In genomic region chr11:101617735-101618332, GRCh38 we compare ENCODE assay signal across 19 cellular contexts. TPM values are rescaled to one million over a fixed set of nuclear protein-coding genes. Genes with fewer than 3 reads are reported as not detected.
DNase-seq lines count a peak whose midpoint lies in the region; TF ChIP-seq lines count a peak whose summit lies in the region.
"Had no signal": no experiment of that assay in that cellular context is flagged by ENCODE, and none has a peak within 500 bp of the region (broad histone marks: within the 10 kb centered on the region; RNA-seq: fewer than 3 reads in every experiment).

No MANE protein-coding gene starts in this region.

- no peak overlapping the region for H3K4me3 Mint-ChIP-seq in endodermal cell
- H3K4me3 Mint-ChIP-seq in chondrocyte (ENCODE audit: unreplicated experiment), result no peak overlapping the region
- H3K4me3 Mint-ChIP-seq in mesothelial cell of epicardium, result no peak overlapping the region
- H3K4me3 Mint-ChIP-seq: activated naive CD4-positive, alpha-beta T cell treated with anti-CD3 and anti-CD28 coated beads, Interleukin-2, amount 50 U/mL, for 24 hours had no signal

- no peaks in the 10 kb centered on the region for H3K79me2 ChIP-seq in mesendoderm (ENCODE audit: control insufficient read depth, insufficient read depth, low read length)

- H2BK15ac ChIP-seq in mesendoderm (replicated peaks; ENCODE audit: low read depth), result no peak overlapping the region

- no peak overlapping the region for H4K8ac ChIP-seq in mesendoderm (ENCODE audit: low read depth, low read length)

- no peaks in the 10 kb centered on the region for H3K9me3 Mint-ChIP-seq in endodermal cell
- no peaks in the 10 kb centered on the region for H3K9me3 Mint-ChIP-seq in chondrocyte (ENCODE audit: low read depth)
- no peaks in the 10 kb centered on the region for H3K9me3 Mint-ChIP-seq in mesothelial cell of epicardium
- H3K9me3 Mint-ChIP-seq: activated naive CD4-positive, alpha-beta T cell treated with anti-CD3 and anti-CD28 coated beads, Interleukin-2, amount 50 U/mL, for 24 hours had no signal

- peak; percentile 6 for DNase-seq in AG08395 (ENCODE audit: low spot score)
- DNase-seq in LHCN-M2 (ENCODE audit: low read depth), result peak; percentile 10
- peak; percentile 77 for DNase-seq in endodermal cell
- peak; percentile 37 for DNase-seq in mesendoderm
- no peak for DNase-seq in chondrocyte (ENCODE audit: low spot score)
- no peak for DNase-seq in T1000 (lab: John Stamatoyannopoulos, UW)
- no peak for DNase-seq in NCI-H1930 (lab: John Stamatoyannopoulos, UW)
- DNase-seq in mesothelial cell of epicardium (ENCODE audit: low spot score in 2 of 2, unreplicated experiment in 2 of 2), result no peak
- DNase-seq: dorsolateral prefrontal cortex; left cardiac atrium; MV-4-11; NCI-H2081 treated with DMSO at 0.1 percent for 48 hours; NCI-H69; retina; stimulated activated CD4-positive, alpha-beta T cell treated with anti-CD3 and anti-CD28 coated beads, Interleukin-1b, Interleukin-23, amount 100 ng/mL, for 48 hours; stomach; upper lobe of right lung had no signal

- H3K27me3 Mint-ChIP-seq in endodermal cell (ENCODE audit: insufficient read depth), result no peaks in the 10 kb centered on the region
- peaks cover 25% of the 10 kb centered on the region for H3K27me3 Mint-ChIP-seq in chondrocyte (ENCODE audit: low read depth)
- peaks cover 10% of the 10 kb centered on the region for H3K27me3 Mint-ChIP-seq in mesothelial cell of epicardium (ENCODE audit: low read depth)
- H3K27me3 Mint-ChIP-seq: activated naive CD4-positive, alpha-beta T cell treated with anti-CD3 and anti-CD28 coated beads, Interleukin-2, amount 50 U/mL, for 24 hours had no signal

- no peak overlapping the region for H3K4ac ChIP-seq in mesendoderm (ENCODE audit: low read depth, low read length)

- H3K4me1 ChIP-seq in endodermal cell (ENCODE audit: control insufficient read depth, insufficient read depth, low read length) (no peaks in the 10 kb centered on the region), mesendoderm (ENCODE audit: control insufficient read depth, low read depth, low read length) (peaks cover 5% of the 10 kb centered on the region)
- H3K4me1 ChIP-seq: stomach, upper lobe of right lung had no signal

- peaks cover 8% of the 10 kb centered on the region for H3K4me1 Mint-ChIP-seq in endodermal cell
- H3K4me1 Mint-ChIP-seq in chondrocyte (ENCODE audit: low read depth), result no peaks in the 10 kb centered on the region
- H3K4me1 Mint-ChIP-seq in mesothelial cell of epicardium, result no peaks in the 10 kb centered on the region
- H3K4me1 Mint-ChIP-seq: activated naive CD4-positive, alpha-beta T cell treated with anti-CD3 and anti-CD28 coated beads, Interleukin-2, amount 50 U/mL, for 24 hours had no signal

- no peaks in the 10 kb centered on the region for H3K9me3 ChIP-seq in endodermal cell (ENCODE audit: control insufficient read depth, low read length)
- H3K9me3 ChIP-seq: stomach, upper lobe of right lung had no signal

- TF ChIP-seq CTCF in endodermal cell (conservative IDR thresholded peaks at IDR 0.05) (no peak), chondrocyte (IDR thresholded peaks at IDR 0.05) (no peak), mesothelial cell of epicardium (IDR thresholded peaks at IDR 0.05; ENCODE audit: unreplicated experiment) (no peak)

- no peak overlapping the region for H2BK5ac ChIP-seq in mesendoderm (ENCODE audit: low read length)

- H3K27ac ChIP-seq in endodermal cell (ENCODE audit: low read depth, low read length) (no peak overlapping the region), mesendoderm (ENCODE audit: low read depth, low read length) (no peak overlapping the region)
- H3K27ac ChIP-seq: dorsolateral prefrontal cortex, stomach, upper lobe of right lung had no signal

- H3K4me2 ChIP-seq in mesendoderm (ENCODE audit: low read length), result no peak overlapping the region

- no peak overlapping the region for H3K18ac ChIP-seq in mesendoderm (ENCODE audit: low read length)

- 63 to 74% methylated on average over 4 to 6 of the region's 6 CpGs for WGBS in endodermal cell (ENCODE audit: insufficient coverage in 1 of 2, insufficient read length in 1 of 2), 2 experiments
- WGBS in mesendoderm (ENCODE audit: extremely low coverage, insufficient coverage, low lambda C conversion rate), result no CpG with 5 or more reads among the region's 6 CpGs

- H3K56ac ChIP-seq in mesendoderm (ENCODE audit: low read length), result no peak overlapping the region

- H2AK5ac ChIP-seq in mesendoderm (ENCODE audit: low read length), result no peak overlapping the region

- H3K9ac ChIP-seq in endodermal cell (ENCODE audit: extremely low read depth, low read length, poor library complexity, severe bottlenecking) (no peak overlapping the region), mesendoderm (ENCODE audit: low read length) (no peak overlapping the region)

- no peaks in the 10 kb centered on the region for H3K79me1 ChIP-seq in mesendoderm (ENCODE audit: low read length)

- no peak overlapping the region for H3K23ac ChIP-seq in mesendoderm (ENCODE audit: low read length)

- H3K27me3 ChIP-seq in endodermal cell (ENCODE audit: control insufficient read depth, insufficient read depth, low read length, poor library complexity, severe bottlenecking), result no peaks in the 10 kb centered on the region
- no peaks in the 10 kb centered on the region for H3K27me3 ChIP-seq in mesendoderm (ENCODE audit: insufficient read depth, low read length, poor library complexity)
- H3K27me3 ChIP-seq: stomach, upper lobe of right lung had no signal

- no peak overlapping the region for H3K27ac Mint-ChIP-seq in endodermal cell
- H3K27ac Mint-ChIP-seq in chondrocyte (ENCODE audit: unreplicated experiment), result no peak overlapping the region
- no peak overlapping the region for H3K27ac Mint-ChIP-seq in mesothelial cell of epicardium
- H3K27ac Mint-ChIP-seq: activated naive CD4-positive, alpha-beta T cell treated with anti-CD3 and anti-CD28 coated beads, Interleukin-2, amount 50 U/mL, for 24 hours had no signal

- no peaks in the 10 kb centered on the region for H3K36me3 ChIP-seq in endodermal cell (ENCODE audit: control insufficient read depth, insufficient read depth, low read length)
- no peaks in the 10 kb centered on the region for H3K36me3 ChIP-seq in mesendoderm (ENCODE audit: control insufficient read depth, insufficient read depth, low read length)
- H3K36me3 ChIP-seq: stomach, upper lobe of right lung had no signal

- H3K36me3 Mint-ChIP-seq in endodermal cell (ENCODE audit: low read depth), result no peaks in the 10 kb centered on the region
- no peaks in the 10 kb centered on the region for H3K36me3 Mint-ChIP-seq in chondrocyte (ENCODE audit: low read depth)
- no peaks in the 10 kb centered on the region for H3K36me3 Mint-ChIP-seq in mesothelial cell of epicardium
- H3K36me3 Mint-ChIP-seq: activated naive CD4-positive, alpha-beta T cell treated with anti-CD3 and anti-CD28 coated beads, Interleukin-2, amount 50 U/mL, for 24 hours had no signal

- no peak overlapping the region for H4K5ac ChIP-seq in mesendoderm (ENCODE audit: low read length)

- H2BK120ac ChIP-seq in mesendoderm (ENCODE audit: low read depth, low read length), result no peak overlapping the region

- H3K4me3 ChIP-seq in endodermal cell (ENCODE audit: low read length) (no peak overlapping the region), mesendoderm (ENCODE audit: low read length) (no peak overlapping the region)
- H3K4me3 ChIP-seq: dorsolateral prefrontal cortex, stomach, upper lobe of right lung had no signal

RNA-seq across cellular contexts. Expression of gene TRPC6, which starts 34.0 kb away (rescaled TPM):
- not detected in 2 replicates for total RNA-seq in LHCN-M2 (2014; rRNA removed)
- 0.01 TPM for polyA plus RNA-seq in LHCN-M2 (2012)
- 1 to 10 TPM; 1.2 to 5.1 TPM for total RNA-seq in endodermal cell
- polyA plus RNA-seq in endodermal cell (2013, experiment 1 of 2), result 0.28 TPM
- 0.17 TPM for polyA plus RNA-seq in endodermal cell (2013, experiment 2 of 2)
- polyA plus RNA-seq in mesendoderm (2013, experiment 1 of 2), result 0.17 TPM
- 0.15 TPM for polyA plus RNA-seq in mesendoderm (2013, experiment 2 of 2)
- total RNA-seq in chondrocyte, result 0.36 to 0.47 TPM (median 0.46 TPM) in 3 replicates
- 0.33 to 0.50 TPM (median 0.42 TPM) in 3 replicates for total RNA-seq in mesothelial cell of epicardium
- total RNA-seq: Daoy had no signal

Comparison
In these comparisons a context has a peak if more than half of its experiments do, and no peak if none do; other contexts are left out.
1. DNase-seq: peak in AG08395 (single experiment), LHCN-M2 (single experiment), endodermal cell (single experiment) and mesendoderm (single experiment); none in chondrocyte (single experiment), T1000 (single experiment), NCI-H1930 (0 of 2) and mesothelial cell of epicardium (0 of 2).